In genomic region chr10:78520737-78521430, GRCh38 we compare ENCODE assay signal across 8 cellular contexts.
DNase-seq lines count a peak whose midpoint lies in the region; ATAC-seq and TF ChIP-seq lines count a peak whose summit lies in the region.

No MANE protein-coding gene starts in this region.

- no peak overlapping the region for H3K9ac ChIP-seq in endodermal cell (ENCODE audit: extremely low read depth, low read length, poor library complexity, severe bottlenecking)

- H3K36me3 ChIP-seq in endodermal cell (ENCODE audit: control insufficient read depth, insufficient read depth, low read length) (no peaks in the 10 kb centered on the region), SJCRH30 (no peaks in the 10 kb centered on the region)

- H3K27me3 Mint-ChIP-seq in activated T-cell treated with anti-CD3 and anti-CD28 coated beads, Interleukin-2, amount 50 U/mL, for 72 hours (ENCODE audit: low read depth): no peaks in the 10 kb centered on the region
- no peaks in the 10 kb centered on the region for H3K27me3 Mint-ChIP-seq in endodermal cell (ENCODE audit: insufficient read depth)

- peak; percentile 22 for DNase-seq in activated T-cell treated with anti-CD3 and anti-CD28 coated beads, Interleukin-2, amount 50 U/mL, for 72 hours
- DNase-seq in activated T-cell treated with anti-CD3 and anti-CD28 coated beads for 4 hours: no peak
- DNase-seq in NCI-H69 (lab: John Stamatoyannopoulos, UW): peak; percentile 64
- DNase-seq in endodermal cell: peak; percentile 82
- DNase-seq in retinal pigment epithelial cell (ENCODE audit: low read depth): peak; percentile 26
- DNase-seq in HUDEP-2 (lab: John Stamatoyannopoulos, UW; ENCODE audit: unreplicated experiment in 76 of 76): no peak
- DNase-seq in KG1 (lab: John Stamatoyannopoulos, UW): no peak
- no peak for DNase-seq in SJCRH30

- H3K9me3 ChIP-seq in endodermal cell (ENCODE audit: control insufficient read depth, low read length) (peaks cover 4% of the 10 kb centered on the region), SJCRH30 (replicated peaks) (no peaks in the 10 kb centered on the region)

- no peak overlapping the region for H3K4me3 ChIP-seq in endodermal cell (ENCODE audit: low read length)
- H3K4me3 ChIP-seq in retinal pigment epithelial cell (ENCODE audit: low read length): no peak overlapping the region
- no peak overlapping the region for H3K4me3 ChIP-seq in SJCRH30

- H3K27ac ChIP-seq in endodermal cell (ENCODE audit: low read depth, low read length): no peak overlapping the region
- H3K27ac ChIP-seq in SJCRH30: no peak overlapping the region

- no peaks in the 10 kb centered on the region for H3K4me1 ChIP-seq in endodermal cell (ENCODE audit: control insufficient read depth, insufficient read depth, low read length)
- no peaks in the 10 kb centered on the region for H3K4me1 ChIP-seq in SJCRH30

- H3K9me3 Mint-ChIP-seq in activated T-cell treated with anti-CD3 and anti-CD28 coated beads, Interleukin-2, amount 50 U/mL, for 72 hours: no peaks in the 10 kb centered on the region
- no peaks in the 10 kb centered on the region for H3K9me3 Mint-ChIP-seq in endodermal cell

- H3K27me3 ChIP-seq in endodermal cell (ENCODE audit: control insufficient read depth, insufficient read depth, low read length, poor library complexity, severe bottlenecking) (no peaks in the 10 kb centered on the region), SJCRH30 (no peaks in the 10 kb centered on the region)

- H3K27ac Mint-ChIP-seq in activated T-cell treated with anti-CD3 and anti-CD28 coated beads, Interleukin-2, amount 50 U/mL, for 72 hours: no peak overlapping the region
- H3K27ac Mint-ChIP-seq in endodermal cell: no peak overlapping the region

- H3K4me1 Mint-ChIP-seq in activated T-cell treated with anti-CD3 and anti-CD28 coated beads, Interleukin-2, amount 50 U/mL, for 72 hours (ENCODE audit: low read depth): peaks cover 6% of the 10 kb centered on the region
- H3K4me1 Mint-ChIP-seq in endodermal cell: peaks cover 4% of the 10 kb centered on the region

- 77 to 100% methylated on average over 2 to 4 of the region's 4 CpGs for WGBS in endodermal cell (ENCODE audit: insufficient coverage in 1 of 2, insufficient read length in 1 of 2), 2 experiments

- TF ChIP-seq CTCF in endodermal cell (conservative IDR thresholded peaks at IDR 0.05): peak; percentile 73
- peak; percentile 66 for TF ChIP-seq CTCF in retinal pigment epithelial cell (conservative IDR thresholded peaks at IDR 0.05; ENCODE audit: low read depth, low read length)

- no peaks in the 10 kb centered on the region for H3K36me3 Mint-ChIP-seq in activated T-cell treated with anti-CD3 and anti-CD28 coated beads, Interleukin-2, amount 50 U/mL, for 72 hours (ENCODE audit: insufficient read depth in 2 of 2)
- H3K36me3 Mint-ChIP-seq in endodermal cell (ENCODE audit: low read depth): no peaks in the 10 kb centered on the region

- H3K4me3 Mint-ChIP-seq in activated T-cell treated with anti-CD3 and anti-CD28 coated beads, Interleukin-2, amount 50 U/mL, for 72 hours: no peak overlapping the region
- H3K4me3 Mint-ChIP-seq in endodermal cell: no peak overlapping the region

- ATAC-seq in activated T-cell treated with anti-CD3 and anti-CD28 coated beads, Interleukin-2, amount 50 U/mL, for 72 hours (replicated peaks in 1 of 2): peak; percentile 56 to 63

Comparison
In these comparisons a context has a peak if more than half of its experiments do, and no peak if none do; other contexts are left out.
1. DNase-seq: peak in activated T-cell treated with anti-CD3 and anti-CD28 coated beads, Interleukin-2, amount 50 U/mL, for 72 hours (2 of 2), NCI-H69 (single experiment), endodermal cell (single experiment) and retinal pigment epithelial cell (single experiment); none in activated T-cell treated with anti-CD3 and anti-CD28 coated beads for 4 hours (single experiment), HUDEP-2 (0 of 76), KG1 (single experiment) and SJCRH30 (0 of 2).